8 cellular contexts compared by ENCODE assay signal in the genomic region with DNA sequence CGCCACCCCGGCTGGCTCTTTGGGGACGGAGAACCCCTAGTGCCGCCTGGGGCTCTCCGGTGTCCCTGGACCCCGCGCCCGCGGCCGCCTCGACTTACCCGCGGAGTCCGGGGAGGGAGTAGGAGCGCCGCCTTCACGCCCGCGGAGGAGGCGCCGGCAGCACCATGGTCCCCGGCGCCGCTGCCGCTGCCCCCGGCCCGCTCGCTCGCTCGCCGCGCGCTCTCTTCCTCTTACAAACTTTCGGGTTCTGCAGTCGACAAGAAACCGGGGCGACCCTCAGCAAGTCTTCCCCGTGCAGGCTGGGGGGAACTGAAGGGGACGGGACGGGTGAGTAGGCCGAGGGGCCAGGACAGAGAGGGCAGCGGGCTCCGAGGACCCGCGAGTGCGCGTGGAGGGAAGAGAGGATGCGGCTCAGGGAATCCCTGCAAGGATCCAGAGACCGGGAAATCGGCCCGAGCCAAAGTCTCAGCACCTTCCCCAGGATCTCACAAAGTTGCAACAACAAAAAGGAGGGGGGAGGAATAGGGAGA. TPM values are rescaled to one million over a fixed set of nuclear protein-coding genes. Genes with fewer than 3 reads are reported as not detected.
DNase-seq lines count a peak whose midpoint lies in the region; ATAC-seq, FAIRE-seq and TF ChIP-seq lines count a peak whose summit lies in the region.

No MANE protein-coding gene starts in this region.

- H3K4me3 ChIP-seq in SU-DHL-6 (ENCODE audit: insufficient read depth, low read length, poor library complexity, severe bottlenecking) (peak overlapping the region; percentile 73), body of pancreas (peak overlapping the region; percentile 49 to 60), small intestine (ENCODE audit: low read depth in 1 of 2, low read length in 2 of 2) (peak overlapping the region; percentile 67 to 94)

- no peak for ATAC-seq in body of pancreas
- ATAC-seq in HG02885 (IDR thresholded peaks at IDR 0.05; ENCODE audit: poor library complexity, unreplicated experiment), result no peak
- ATAC-seq in GM18867 (IDR thresholded peaks at IDR 0.05; ENCODE audit: unreplicated experiment), result no peak

- H3K27ac ChIP-seq in SU-DHL-6 (ENCODE audit: low read depth, low read length), result no peak overlapping the region
- peak overlapping the region; percentile 89 to 100 (median 97) for H3K27ac ChIP-seq in body of pancreas
- H3K27ac ChIP-seq in small intestine (ENCODE audit: low read depth in 1 of 2, low read length in 1 of 2), result peak overlapping the region; percentile 82 to 88

- no peaks in the 10 kb centered on the region for H3K79me2 ChIP-seq in SU-DHL-6 (ENCODE audit: insufficient read depth, low read length)

- no peaks in the 10 kb centered on the region for H3K36me3 ChIP-seq in SU-DHL-6 (ENCODE audit: low read length)
- H3K36me3 ChIP-seq in body of pancreas (replicated peaks in 1 of 2; ENCODE audit: insufficient read depth in 1 of 2, low read depth in 2 of 2), result no peaks in the 10 kb centered on the region
- H3K36me3 ChIP-seq in small intestine (ENCODE audit: control insufficient read depth in 2 of 2, insufficient read depth in 2 of 2, low read length in 2 of 2), result no peaks in the 10 kb centered on the region

- no peaks in the 10 kb centered on the region for H4K20me1 ChIP-seq in SU-DHL-6 (ENCODE audit: low read depth, low read length)

- H3K9ac ChIP-seq in SU-DHL-6 (ENCODE audit: low read length), result peak overlapping the region; percentile 44; the same call in 1 of the 2 replicates

- TF ChIP-seq CTCF in GM20000 (IDR thresholded peaks at IDR 0.05; ENCODE audit: extremely low read depth, missing control alignments) (no peak), SU-DHL-6 (IDR thresholded peaks at IDR 0.05; ENCODE audit: insufficient read depth, low read length, poor library complexity, severe bottlenecking) (no peak), body of pancreas (IDR thresholded peaks at IDR 0.05) (no peak)

- FAIRE-seq in small intestine (lab: Jason Lieb, UNC), result no peak

- DNase-seq in GM20000 (ENCODE audit: low spot score) (peak; percentile 21), body of pancreas (peak; percentile 25 to 52 (median 35)), iPS-NIHi7 (ENCODE audit: extremely low spot score) (peak; percentile 33), small intestine (no peak), GF-D8 (lab: John Stamatoyannopoulos, UW) (no peak)

- peaks cover 23% of the 10 kb centered on the region for H3F3A ChIP-seq in SU-DHL-6 (ENCODE audit: insufficient read depth)

- H3K27me3 ChIP-seq in SU-DHL-6 (ENCODE audit: low read length), result no peaks in the 10 kb centered on the region
- no peaks in the 10 kb centered on the region for H3K27me3 ChIP-seq in body of pancreas
- no peaks in the 10 kb centered on the region for H3K27me3 ChIP-seq in small intestine (ENCODE audit: control insufficient read depth in 2 of 2, insufficient read depth in 2 of 2, low read length in 2 of 2)

- intact Hi-C loops in body of pancreas (cut with DNase I), result no loop called here

- H3K4me1 ChIP-seq in body of pancreas, result peaks cover 61% of the 10 kb centered on the region
- peaks cover 0 to 3% of the 10 kb centered on the region in 2 donors for H3K4me1 ChIP-seq in small intestine (ENCODE audit: control insufficient read depth in 2 of 2, insufficient read depth in 1 of 2, low read depth in 1 of 2, low read length in 1 of 2)

- no peaks in the 10 kb centered on the region for H3K9me2 ChIP-seq in SU-DHL-6 (replicated peaks; ENCODE audit: insufficient read depth, low read length)

- H2AFZ ChIP-seq in SU-DHL-6 (ENCODE audit: low read depth, low read length, severe bottlenecking), result peak overlapping the region; percentile 50

- peak overlapping the region; percentile 96 for H3K4me2 ChIP-seq in SU-DHL-6 (ENCODE audit: low read depth, low read length, poor library complexity, severe bottlenecking)

- 0 to 1% methylated on average over 18 to 45 of the region's 51 CpGs for WGBS in body of pancreas, 2 donors
- WGBS in small intestine, 3 donors, result 0 to 1% (median 1%) methylated on average over 44 to 51 of the region's 51 CpGs

- H3K9me3 ChIP-seq in SU-DHL-6 (ENCODE audit: insufficient read depth, low read length) (no peaks in the 10 kb centered on the region), body of pancreas (no peaks in the 10 kb centered on the region), small intestine (ENCODE audit: control insufficient read depth, low read depth) (no peaks in the 10 kb centered on the region)

- TF ChIP-seq POLR2A in body of pancreas (IDR thresholded peaks at IDR 0.05), result no peak

RNA-seq across cellular contexts. Expression of gene FOXP1, which starts 2.0 kb away (rescaled TPM):
- 10 to 100 TPM; 85.7 to 86.1 TPM for total RNA-seq in body of pancreas
- polyA plus RNA-seq in small intestine, result 10 to 100 TPM in 2 of 3 donors, 1 to 10 TPM in 1; 4.9 to 18.8 (median 11.9) TPM

Comparison
In these comparisons a context has a peak if more than half of its experiments do, and no peak if none do; other contexts are left out.
1. DNase-seq: peak in GM20000 (single experiment), body of pancreas (4 of 4) and iPS-NIHi7 (single experiment); none in small intestine (single experiment) and GF-D8 (single experiment).
2. Peak in every context shown above with its lines, with median percentiles within 50 percentile points of each other: H3K4me3 ChIP-seq.